In the genomic region with DNA sequence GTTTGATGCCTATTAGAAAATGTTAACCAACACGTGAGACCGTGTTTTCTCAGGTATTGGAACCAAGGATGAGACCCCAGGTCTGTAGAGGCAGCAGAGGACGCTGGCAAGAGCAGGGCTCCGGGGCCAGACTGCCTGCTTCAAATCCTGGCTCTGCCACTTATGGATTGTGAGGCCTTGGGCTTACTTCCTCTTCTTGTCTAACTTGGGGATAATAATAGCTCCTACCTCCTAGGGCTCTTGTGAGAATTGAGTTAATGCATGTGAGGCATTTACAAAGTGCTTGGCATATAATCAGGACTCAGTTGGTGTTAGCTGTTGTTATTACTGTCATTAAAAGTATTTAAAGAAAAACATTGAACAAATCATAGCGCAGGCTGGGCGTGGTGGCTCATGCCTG, we compare ENCODE assay signal across 14 cellular contexts.
"Had no signal": no experiment of that assay in that cellular context is flagged by ENCODE, and none has a peak within 500 bp of the region (broad histone marks: within the 10 kb centered on the region; RNA-seq: fewer than 3 reads in every experiment).

No MANE protein-coding gene starts in this region.

- H3K9me3 ChIP-seq: body of pancreas, lower lobe of right lung, prostate gland, upper lobe of left lung had no signal

- H3K27ac ChIP-seq: body of pancreas, coronary artery, foreskin keratinocyte, lower lobe of right lung, prostate gland, skin epidermis, upper lobe of left lung had no signal

- H3K36me3 ChIP-seq: lower lobe of right lung, prostate gland, upper lobe of left lung had no signal

- H3K4me1 ChIP-seq: body of pancreas, foreskin keratinocyte, prostate gland had no signal

- H3K4me3 ChIP-seq: body of pancreas, coronary artery, lower lobe of right lung, prostate gland, skin epidermis, upper lobe of left lung had no signal

- DNase-seq: activated naive CD8-positive, alpha-beta T cell treated with anti-CD3 and anti-CD28 coated beads for 36 hours; body of pancreas; effector memory CD4-positive, alpha-beta T cell; foreskin keratinocyte; immature natural killer cell; lower lobe of right lung; midbrain; right cardiac atrium; stimulated activated naive CD8-positive, alpha-beta T cell treated with anti-CD3 and anti-CD28 coated beads, Interleukin-15, amount 100 ng/mL, for 72 hours; T-helper 2 cell; upper lobe of left lung had no signal
